In genomic region chr3:61769266-61769665, GRCh38 we compare ENCODE assay signal across 1 cellular context.
TF ChIP-seq lines count a peak whose summit lies in the region.

No MANE protein-coding gene starts in this region.

TF ChIP-seq in GM23338, 12 proteins besides CTCF, POLR2A, EP300 and RAD21 (continued from another document):
- TF ChIP-seq ZNF462 (CRISPR knock-in tag; IDR thresholded peaks at IDR 0.05) (no peak), EZH2phosphoT487 (IDR thresholded peaks at IDR 0.05; ENCODE audit: unreplicated experiment) (no peak), JUNB (IDR thresholded peaks at IDR 0.05; ENCODE audit: unreplicated experiment) (no peak)
TF ChIP-seq in GM23338: peak in this region for 0.
